ENCODE assay signal across 7 cellular contexts in genomic region chr2:88623831-88624465, GRCh38. TPM values are rescaled to one million over a fixed set of nuclear protein-coding genes. Genes with fewer than 3 reads are reported as not detected.
DNase-seq lines count a peak whose midpoint lies in the region; ATAC-seq, FAIRE-seq and TF ChIP-seq lines count a peak whose summit lies in the region.
"Not testable (repeated sequence)": the region's sequence is repeated elsewhere in the genome, so short reads cannot be mapped to it uniquely, and the experiment has no call there.

No MANE protein-coding gene starts in this region.

- peak overlapping the region; percentile 35; the same call in 1 of the 2 replicates for H3K9ac ChIP-seq in DND-41 (ENCODE audit: low read depth, low read length)
- peak overlapping the region; percentile 42; the same call in 1 of the 2 replicates for H3K9ac ChIP-seq in Karpas-422 (ENCODE audit: low read length)
- peak overlapping the region; percentile 90 for H3K9ac ChIP-seq in SU-DHL-6 (ENCODE audit: low read length)
- H3K9ac ChIP-seq in H1 (replicated peaks in 1 of 4; ENCODE audit: extremely low read depth in 1 of 4, low read depth in 3 of 4, low read length in 3 of 4): peak overlapping the region in 1 of 4 experiments; percentile 22; a peak in 2 of 7 replicates
- H3K9ac ChIP-seq in keratinocyte (ENCODE audit: control insufficient read depth, extremely low read depth, insufficient read depth, low read length): not testable (repeated sequence)

- H3K27ac ChIP-seq in DND-41 (ENCODE audit: low read length); keratinocyte (ENCODE audit: control insufficient read depth, insufficient read depth, low read length): not testable (repeated sequence)
- peak overlapping the region; percentile 35; the same call in 1 of the 2 replicates for H3K27ac ChIP-seq in GM23338 (ENCODE audit: low read depth)
- H3K27ac ChIP-seq in Karpas-422 (ENCODE audit: low read length): 0 out of 2 replicates have a peak overlapping the region, but pooled peaks have one; percentile 2
- H3K27ac ChIP-seq in SU-DHL-6 (ENCODE audit: low read depth, low read length): peak overlapping the region; percentile 72
- H3K27ac ChIP-seq in H1 (ENCODE audit: low read depth, low read length): 0 out of 2 replicates have a peak overlapping the region, but pooled peaks have one; percentile 33
- H3K27ac ChIP-seq in pancreas: peak overlapping the region in 3 of 4 donors; percentile 44 to 59 (median 44)

- H3K9me2 ChIP-seq in GM23338 (ENCODE audit: insufficient read depth); Karpas-422 (replicated peaks; ENCODE audit: insufficient read depth, low read length); SU-DHL-6 (replicated peaks; ENCODE audit: insufficient read depth, low read length): not testable (repeated sequence)

- not testable (repeated sequence) for H3F3A ChIP-seq in GM23338 (replicated peaks; ENCODE audit: low read depth); SU-DHL-6 (ENCODE audit: insufficient read depth)

- not testable (repeated sequence) for H3K36me3 ChIP-seq in DND-41 (ENCODE audit: insufficient read depth, low read length); GM23338 (ENCODE audit: insufficient read depth); Karpas-422 (ENCODE audit: insufficient read depth, low read length); SU-DHL-6 (ENCODE audit: low read length); H1 (ENCODE audit: control insufficient read depth in 2 of 4, insufficient read depth in 4 of 4, low read length in 3 of 4); keratinocyte (ENCODE audit: control insufficient read depth in 2 of 2, extremely low read depth in 1 of 2, insufficient read depth in 2 of 2, low read length in 2 of 2); pancreas

- not testable (repeated sequence) for H4K8ac ChIP-seq in H1 (ENCODE audit: extremely low read depth, insufficient read depth, low read length)

- not testable (repeated sequence) for H3K23ac ChIP-seq in H1 (ENCODE audit: insufficient read length)

- intact Hi-C loops in pancreas (cut with DNase I): not testable (repeated sequence)

- not testable (repeated sequence) for H3K27me3 ChIP-seq in DND-41 (ENCODE audit: insufficient read depth, low read length, poor library complexity); GM23338 (ENCODE audit: insufficient read depth); Karpas-422 (ENCODE audit: low read length); SU-DHL-6 (ENCODE audit: low read length); H1 (replicated peaks in 1 of 4; ENCODE audit: control insufficient read depth in 3 of 4, extremely low read depth in 1 of 4, insufficient read depth in 3 of 4, low read length in 3 of 4); keratinocyte (ENCODE audit: control insufficient read depth, extremely low read depth, insufficient read depth, low read length); pancreas

- not testable (repeated sequence) for H3K9me3 ChIP-seq in DND-41 (ENCODE audit: insufficient read depth, low read length, severe bottlenecking); Karpas-422 (ENCODE audit: low read length); SU-DHL-6 (ENCODE audit: insufficient read depth, low read length); H1 (ENCODE audit: insufficient read depth in 2 of 2, low read depth in 1 of 2, low read length in 1 of 2); keratinocyte (ENCODE audit: control insufficient read depth, low read depth, low read length); pancreas

- not testable (repeated sequence) for DNase-seq in DND-41; GM23338 (ENCODE audit: low spot score); Karpas-422; H1 (ENCODE audit: low read depth in 1 of 2, low spot score in 2 of 2); keratinocyte (ENCODE audit: low read depth, low spot score); pancreas

- H3K23me2 ChIP-seq in H1 (ENCODE audit: low read depth, low read length): not testable (repeated sequence)

- H3K27me3 Mint-ChIP-seq in GM23338 (ENCODE audit: insufficient read depth, low read depth, poor library complexity): not testable (repeated sequence)

- peaks cover 41% of the 10 kb centered on the region for H4K20me1 ChIP-seq in DND-41 (ENCODE audit: insufficient read depth, low read length)
- H4K20me1 ChIP-seq in GM23338 (replicated peaks; ENCODE audit: insufficient read depth); Karpas-422 (ENCODE audit: insufficient read depth, low read depth, low read length); SU-DHL-6 (ENCODE audit: low read depth, low read length); H1 (replicated peaks in 1 of 2; ENCODE audit: control insufficient read depth in 1 of 2, insufficient read depth in 2 of 2, low read length in 2 of 2); keratinocyte (ENCODE audit: control insufficient read depth, extremely low read depth, insufficient read depth, low read length): not testable (repeated sequence)

- H2BK12ac ChIP-seq in H1 (ENCODE audit: low read depth, low read length): not testable (repeated sequence)

- TF ChIP-seq EP300 in H1 (IDR thresholded peaks at IDR 0.05; ENCODE audit: borderline replicate concordance in 1 of 2, low read depth in 2 of 2, low read length in 2 of 2): not testable (repeated sequence)

- peaks cover 33% of the 10 kb centered on the region for H3K4me1 ChIP-seq in DND-41 (ENCODE audit: insufficient read depth, low read length)
- peaks cover 33% of the 10 kb centered on the region for H3K4me1 ChIP-seq in GM23338 (ENCODE audit: insufficient read depth)
- H3K4me1 ChIP-seq in Karpas-422 (ENCODE audit: low read length): peaks cover 51% of the 10 kb centered on the region
- H3K4me1 ChIP-seq in H1 (replicated peaks in 1 of 4; ENCODE audit: control insufficient read depth in 3 of 4, insufficient read depth in 4 of 4, low read length in 3 of 4): peaks cover 0 to 20% (median 12%) of the 10 kb centered on the region in 4 experiments; a peak in 4 of 7 replicates
- peaks cover 22% of the 10 kb centered on the region for H3K4me1 ChIP-seq in keratinocyte (ENCODE audit: control insufficient read depth, extremely low read depth, insufficient read depth, low read length)
- peaks cover 0 to 39% (median 19%) of the 10 kb centered on the region in 3 donors for H3K4me1 ChIP-seq in pancreas

- not testable (repeated sequence) for H2BK120ac ChIP-seq in H1 (replicated peaks; ENCODE audit: low read depth, low read length)

- 92% methylated on average over 11 of the region's 11 CpGs; no CpG with 5 or more reads in 1 of the 2 experiments for WGBS in H1 (ENCODE audit: extremely low coverage in 1 of 2, insufficient coverage in 1 of 2, insufficient read length in 1 of 2, insufficient replicate concordance in 2 of 2, low coverage in 1 of 2, low lambda C conversion rate in 2 of 2, missing lambda C conversion rate in 1 of 2), 2 experiments
- 57 to 65% methylated on average over 11 of the region's 11 CpGs for WGBS in pancreas, 2 donors

- not testable (repeated sequence) for H3K56ac ChIP-seq in H1 (replicated peaks; ENCODE audit: insufficient read length, low read depth, low read length)

- not testable (repeated sequence) for H4K5ac ChIP-seq in H1 (ENCODE audit: insufficient read length, low read depth, low read length)

- not testable (repeated sequence) for H3K9me3 Mint-ChIP-seq in GM23338

- not testable (repeated sequence) for H3K36me3 Mint-ChIP-seq in GM23338 (ENCODE audit: low read depth)

- H3K4me1 Mint-ChIP-seq in GM23338: not testable (repeated sequence)

- not testable (repeated sequence) for H2AFZ ChIP-seq in DND-41 (ENCODE audit: low read depth, low read length); GM23338; Karpas-422 (ENCODE audit: low read length); SU-DHL-6 (ENCODE audit: low read depth, low read length, severe bottlenecking); H1 (ENCODE audit: low read length); keratinocyte (ENCODE audit: control insufficient read depth, low read length)

- 0 out of 2 replicates have a peak overlapping the region, but pooled peaks have one; percentile 16 for H2BK20ac ChIP-seq in H1 (ENCODE audit: low read length)

- not testable (repeated sequence) for H3K14ac ChIP-seq in H1 (ENCODE audit: insufficient read length)

- not testable (repeated sequence) for TF ChIP-seq POLR2A in H1 (IDR thresholded peaks at IDR 0.05; ENCODE audit: control extremely low read depth in 1 of 2, low read depth in 2 of 2, low read length in 2 of 2)

- CTCF ChIA-PET in H1 (lab: Charles Lee; ENCODE audit: partially characterized antibody): interaction anchor here (0.8 kb wide), 1 partner anchor 13 kb away, joined by 3 read pairs; no protein-coding TSS in a partner anchor

- H3K4me3 Mint-ChIP-seq in GM23338: not testable (repeated sequence)

- not testable (repeated sequence) for H3K79me1 ChIP-seq in H1 (ENCODE audit: low read depth, low read length)

- not testable (repeated sequence) for H3K27ac Mint-ChIP-seq in GM23338

- dilution Hi-C loops in keratinocyte (cut with MboI; ENCODE audit: extremely low pct_ligation_motif_present, low sequenced_read_pairs): not testable (repeated sequence)

- peaks cover 79% of the 10 kb centered on the region for H3K79me2 ChIP-seq in DND-41 (ENCODE audit: insufficient read depth, low read length)
- peaks cover 75% of the 10 kb centered on the region for H3K79me2 ChIP-seq in GM23338 (replicated peaks; ENCODE audit: insufficient read depth)
- H3K79me2 ChIP-seq in Karpas-422 (ENCODE audit: low read length): peaks cover 72% of the 10 kb centered on the region
- H3K79me2 ChIP-seq in SU-DHL-6 (ENCODE audit: insufficient read depth, low read length): peaks cover 84% of the 10 kb centered on the region
- peaks cover 5 to 71% of the 10 kb centered on the region in 2 experiments; a peak in 3 of 4 replicates for H3K79me2 ChIP-seq in H1 (ENCODE audit: control insufficient read depth in 1 of 2, insufficient read depth in 2 of 2, low read length in 2 of 2)
- H3K79me2 ChIP-seq in keratinocyte (ENCODE audit: control insufficient read depth, insufficient read depth, low read length): peaks cover 63% of the 10 kb centered on the region

- peak overlapping the region; percentile 87; the same call in 1 of the 2 replicates for H3K4me2 ChIP-seq in DND-41 (ENCODE audit: insufficient read depth, low read length)
- peak overlapping the region; percentile 82 for H3K4me2 ChIP-seq in GM23338
- peak overlapping the region; percentile 84 for H3K4me2 ChIP-seq in Karpas-422 (ENCODE audit: low read depth, low read length, poor library complexity, severe bottlenecking)
- peak overlapping the region; percentile 88 for H3K4me2 ChIP-seq in SU-DHL-6 (ENCODE audit: low read depth, low read length, poor library complexity, severe bottlenecking)
- peak overlapping the region; percentile 54 to 88 for H3K4me2 ChIP-seq in H1 (ENCODE audit: insufficient read depth in 1 of 2, low read depth in 2 of 2, low read length in 2 of 2)
- H3K4me2 ChIP-seq in keratinocyte (ENCODE audit: control insufficient read depth, extremely low read depth, insufficient read depth, low read depth, low read length): peak overlapping the region; percentile 74

- not testable (repeated sequence) for H2AK5ac ChIP-seq in H1 (ENCODE audit: low read depth, low read length)

- not testable (repeated sequence) for ATAC-seq in DND-41 (ENCODE audit: insufficient read depth, low read depth); GM23338; pancreas

- TF ChIP-seq CTCF in DND-41 (IDR thresholded peaks at IDR 0.05; ENCODE audit: borderline replicate concordance, extremely low read depth, low read length, poor library complexity, severe bottlenecking); GM23338 (conservative IDR thresholded peaks at IDR 0.05; ENCODE audit: low read depth in 2 of 2); SU-DHL-6 (IDR thresholded peaks at IDR 0.05; ENCODE audit: insufficient read depth, low read length, poor library complexity, severe bottlenecking); H1 (IDR thresholded peaks at IDR 0.05; ENCODE audit: control extremely low read depth in 1 of 3, insufficient read depth in 1 of 3, low read depth in 1 of 3, low read length in 3 of 3); keratinocyte (optimal IDR thresholded peaks at IDR 0.05 in 1 of 3, IDR thresholded peaks at IDR 0.05 in 1 of 3, conservative IDR thresholded peaks at IDR 0.05 in 1 of 3; ENCODE audit: extremely low read depth in 1 of 3, insufficient read depth in 2 of 3, low read length in 3 of 3); pancreas (IDR thresholded peaks at IDR 0.05): not testable (repeated sequence)

- not testable (repeated sequence) for TF ChIP-seq RAD21 in H1 (IDR thresholded peaks at IDR 0.05 in 1 of 2, conservative IDR thresholded peaks at IDR 0.05 in 1 of 2; ENCODE audit: low read depth in 2 of 2, low read length in 2 of 2)

- H2BK15ac ChIP-seq in H1 (ENCODE audit: low read length): not testable (repeated sequence)

- H4K91ac ChIP-seq in H1 (replicated peaks; ENCODE audit: insufficient read length, low read length): not testable (repeated sequence)

- H3K9me1 ChIP-seq in keratinocyte (ENCODE audit: control insufficient read depth, extremely low read depth, insufficient read depth, low read length): not testable (repeated sequence)

- H3K4me3 ChIP-seq in DND-41 (ENCODE audit: low read depth in 1 of 2, low read length in 2 of 2): peak overlapping the region in 1 of 2 experiments; percentile 51; a peak in 1 of 4 replicates
- peak overlapping the region; percentile 59 for H3K4me3 ChIP-seq in GM23338
- H3K4me3 ChIP-seq in Karpas-422 (ENCODE audit: low read length): peak overlapping the region; percentile 53; the same call in 1 of the 2 replicates
- peak overlapping the region; percentile 91 for H3K4me3 ChIP-seq in SU-DHL-6 (ENCODE audit: insufficient read depth, low read length, poor library complexity, severe bottlenecking)
- H3K4me3 ChIP-seq in H1 (ENCODE audit: extremely low read depth in 1 of 4, insufficient read depth in 2 of 4, low read depth in 3 of 4, low read length in 4 of 4): peak overlapping the region in 2 of 4 experiments; percentile 9 to 88; a peak in 4 of 8 replicates
- not testable (repeated sequence) for H3K4me3 ChIP-seq in keratinocyte (ENCODE audit: control insufficient read depth in 2 of 3, extremely low read depth in 1 of 3, insufficient read depth in 2 of 3, low read depth in 1 of 3, low read length in 3 of 3)
- H3K4me3 ChIP-seq in pancreas: peak overlapping the region in 2 of 4 donors; percentile 73 to 96

- H2BK5ac ChIP-seq in H1 (ENCODE audit: low read depth, low read length): not testable (repeated sequence)

- FAIRE-seq in H1 (lab: Jason Lieb, UNC); keratinocyte (lab: Jason Lieb, UNC); pancreas (lab: Jason Lieb, UNC): not testable (repeated sequence)

- not testable (repeated sequence) for H3K4ac ChIP-seq in H1 (replicated peaks; ENCODE audit: insufficient read length, low read depth, low read length)

- not testable (repeated sequence) for H3K18ac ChIP-seq in H1 (ENCODE audit: extremely low read depth, low read length)

- POLR2A ChIA-PET in H1 (lab: Charles Lee; ENCODE audit: partially characterized antibody): not testable (repeated sequence)

RNA-seq across cellular contexts. Expression of gene EIF2AK3, which starts 3.3 kb away (rescaled TPM):
- 23.2 and 24.2 TPM in 2 replicates for total RNA-seq in GM23338 (2014; rRNA removed; shearing (Covaris generic))
- polyA plus RNA-seq in GM23338 (2016; fragmentation: Nextera tagmentation; extraction: Ambion mirVana): 4.3 and 5.9 TPM in 2 replicates
- total RNA-seq in Karpas-422 (2014; rRNA removed; shearing (Covaris generic); ENCODE audit: low replicate concordance): 10.7 and 18.4 TPM in 2 replicates
- total RNA-seq in H1 (2021; fragmentation: NEBNext Ultra II Directional; extraction: Animal tissue kit (Norgen Biotek cat#: 25700)): 22.7 and 22.8 TPM in 2 replicates
- polyA plus RNA-seq in H1 (2011; rRNA removed): 3.3 and 5.8 TPM in 2 replicates
- 5.4 TPM for polyA plus RNA-seq in H1 (2011; cell fraction: cytosol; rRNA removed)
- 4.2 TPM for polyA plus RNA-seq in H1 (2011; cell fraction: nucleus; rRNA removed)
- 13.0 to 21.6 TPM (median 15.6 TPM) in 4 replicates for polyA plus RNA-seq in H1 (2012, experiment 1 of 2)
- polyA plus RNA-seq in H1 (2012, experiment 2 of 2): 0.98 TPM
- polyA plus RNA-seq in H1 (2013, experiment 1 of 2): 22.0 TPM
- 25.2 TPM for polyA plus RNA-seq in H1 (2013, experiment 2 of 2)
- polyA minus RNA-seq in H1 (2011; rRNA and poly(A)+ RNA removed): 9.5 and 23.6 TPM in 2 replicates
- 8.9 TPM for polyA minus RNA-seq in H1 (2011; cell fraction: cytosol; rRNA and poly(A)+ RNA removed)
- 16.7 TPM for polyA minus RNA-seq in H1 (2011; cell fraction: nucleus; rRNA and poly(A)+ RNA removed)
- 7.6 to 10.9 TPM (median 7.9 TPM) in 3 replicates for polyA plus RNA-seq in keratinocyte
- polyA plus RNA-seq in keratinocyte (2011; ENCODE audit: low read depth): 19.0 TPM
- 3.2 and 6.1 TPM in 2 replicates for polyA plus RNA-seq in keratinocyte (2011; cell fraction: cytosol; rRNA removed)
- 21.4 and 23.0 TPM in 2 replicates for polyA plus RNA-seq in keratinocyte (2011; cell fraction: nucleus; rRNA removed)
- 7.3 and 9.8 TPM in 2 replicates for polyA plus RNA-seq in keratinocyte (2012; ENCODE audit: low replicate concordance)
- 4.4 to 28.7 TPM (median 8.4 TPM) in 3 replicates for polyA minus RNA-seq in keratinocyte
- 6.7 TPM for polyA minus RNA-seq in keratinocyte (2011; cell fraction: cytosol; rRNA and poly(A)+ RNA removed)
- polyA minus RNA-seq in keratinocyte (2011; cell fraction: nucleus; rRNA and poly(A)+ RNA removed): 17.5 and 33.3 TPM in 2 replicates
- 10 to 100 TPM; 22.9 to 58.4 (median 29.3) TPM for total RNA-seq in pancreas
- polyA plus RNA-seq in pancreas: 10 to 100 TPM in 1 of 2 donors, 1 to 10 TPM in 1; 6.2 to 21.6 TPM
